ENCODE assay signal across 1 cellular context in genomic region chr15:79674124-79674465, GRCh38.
TF ChIP-seq lines count a peak whose summit lies in the region.

No MANE protein-coding gene starts in this region.

TF ChIP-seq in GM23338, 12 proteins besides CTCF, POLR2A, EP300 and RAD21 (continued from another document):
- no peak for TF ChIP-seq ZNF462 (CRISPR knock-in tag; IDR thresholded peaks at IDR 0.05)
- no peak for TF ChIP-seq REST (IDR thresholded peaks at IDR 0.05; ENCODE audit: unreplicated experiment)
- TF ChIP-seq, protein P1, sequence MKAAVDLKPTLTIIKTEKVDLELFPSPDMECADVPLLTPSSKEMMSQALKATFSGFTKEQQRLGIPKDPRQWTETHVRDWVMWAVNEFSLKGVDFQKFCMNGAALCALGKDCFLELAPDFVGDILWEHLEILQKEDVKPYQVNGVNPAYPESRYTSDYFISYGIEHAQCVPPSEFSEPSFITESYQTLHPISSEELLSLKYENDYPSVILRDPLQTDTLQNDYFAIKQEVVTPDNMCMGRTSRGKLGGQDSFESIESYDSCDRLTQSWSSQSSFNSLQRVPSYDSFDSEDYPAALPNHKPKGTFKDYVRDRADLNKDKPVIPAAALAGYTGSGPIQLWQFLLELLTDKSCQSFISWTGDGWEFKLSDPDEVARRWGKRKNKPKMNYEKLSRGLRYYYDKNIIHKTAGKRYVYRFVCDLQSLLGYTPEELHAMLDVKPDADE (IDR thresholded peaks at IDR 0.05) = no peak
- no peak for TF ChIP-seq POLR2AphosphoS5 (IDR thresholded peaks at IDR 0.05; ENCODE audit: low read depth)
